In the genomic region with DNA sequence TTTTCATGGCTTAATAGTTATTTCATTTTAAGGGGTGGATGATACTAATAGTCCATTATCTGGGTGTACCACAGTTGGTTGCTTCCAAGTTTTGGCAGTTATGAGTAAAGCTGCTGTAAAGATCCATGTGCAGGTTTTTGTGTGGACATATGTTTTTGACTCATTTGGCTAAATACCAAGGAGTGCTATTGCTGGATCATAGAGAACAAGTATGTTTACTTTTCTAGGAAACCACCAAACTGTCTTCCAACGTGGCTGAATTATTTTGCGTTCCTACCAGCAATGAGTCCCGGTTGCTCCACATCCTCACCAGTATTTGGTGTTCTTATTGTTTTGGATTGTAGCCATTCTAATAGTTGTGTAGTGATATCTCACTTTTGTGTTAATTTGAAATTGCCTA, we compare ENCODE assay signal across 2 cellular contexts.
TF ChIP-seq lines count a peak whose summit lies in the region.

No MANE protein-coding gene starts in this region.

TF ChIP-seq in A549, 52 proteins besides CTCF, POLR2A, EP300 and RAD21 (continued from another document):
- TF ChIP-seq, protein P1, sequence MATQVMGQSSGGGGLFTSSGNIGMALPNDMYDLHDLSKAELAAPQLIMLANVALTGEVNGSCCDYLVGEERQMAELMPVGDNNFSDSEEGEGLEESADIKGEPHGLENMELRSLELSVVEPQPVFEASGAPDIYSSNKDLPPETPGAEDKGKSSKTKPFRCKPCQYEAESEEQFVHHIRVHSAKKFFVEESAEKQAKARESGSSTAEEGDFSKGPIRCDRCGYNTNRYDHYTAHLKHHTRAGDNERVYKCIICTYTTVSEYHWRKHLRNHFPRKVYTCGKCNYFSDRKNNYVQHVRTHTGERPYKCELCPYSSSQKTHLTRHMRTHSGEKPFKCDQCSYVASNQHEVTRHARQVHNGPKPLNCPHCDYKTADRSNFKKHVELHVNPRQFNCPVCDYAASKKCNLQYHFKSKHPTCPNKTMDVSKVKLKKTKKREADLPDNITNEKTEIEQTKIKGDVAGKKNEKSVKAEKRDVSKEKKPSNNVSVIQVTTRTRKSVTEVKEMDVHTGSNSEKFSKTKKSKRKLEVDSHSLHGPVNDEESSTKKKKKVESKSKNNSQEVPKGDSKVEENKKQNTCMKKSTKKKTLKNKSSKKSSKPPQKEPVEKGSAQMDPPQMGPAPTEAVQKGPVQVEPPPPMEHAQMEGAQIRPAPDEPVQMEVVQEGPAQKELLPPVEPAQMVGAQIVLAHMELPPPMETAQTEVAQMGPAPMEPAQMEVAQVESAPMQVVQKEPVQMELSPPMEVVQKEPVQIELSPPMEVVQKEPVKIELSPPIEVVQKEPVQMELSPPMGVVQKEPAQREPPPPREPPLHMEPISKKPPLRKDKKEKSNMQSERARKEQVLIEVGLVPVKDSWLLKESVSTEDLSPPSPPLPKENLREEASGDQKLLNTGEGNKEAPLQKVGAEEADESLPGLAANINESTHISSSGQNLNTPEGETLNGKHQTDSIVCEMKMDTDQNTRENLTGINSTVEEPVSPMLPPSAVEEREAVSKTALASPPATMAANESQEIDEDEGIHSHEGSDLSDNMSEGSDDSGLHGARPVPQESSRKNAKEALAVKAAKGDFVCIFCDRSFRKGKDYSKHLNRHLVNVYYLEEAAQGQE (IDR thresholded peaks at IDR 0.05) = no peak
TF ChIP-seq in A549: peak in this region for 0.

TF ChIP-seq in HepG2, 621 proteins besides CTCF, POLR2A, EP300 and RAD21 (continued from another document):
- TF ChIP-seq, protein P2, sequence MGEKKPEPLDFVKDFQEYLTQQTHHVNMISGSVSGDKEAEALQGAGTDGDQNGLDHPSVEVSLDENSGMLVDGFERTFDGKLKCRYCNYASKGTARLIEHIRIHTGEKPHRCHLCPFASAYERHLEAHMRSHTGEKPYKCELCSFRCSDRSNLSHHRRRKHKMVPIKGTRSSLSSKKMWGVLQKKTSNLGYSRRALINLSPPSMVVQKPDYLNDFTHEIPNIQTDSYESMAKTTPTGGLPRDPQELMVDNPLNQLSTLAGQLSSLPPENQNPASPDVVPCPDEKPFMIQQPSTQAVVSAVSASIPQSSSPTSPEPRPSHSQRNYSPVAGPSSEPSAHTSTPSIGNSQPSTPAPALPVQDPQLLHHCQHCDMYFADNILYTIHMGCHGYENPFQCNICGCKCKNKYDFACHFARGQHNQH (CRISPR knock-in tag; IDR thresholded peaks at IDR 0.05) = no peak
- TF ChIP-seq YEATS2 (CRISPR knock-in tag; IDR thresholded peaks at IDR 0.05; ENCODE audit: borderline replicate concordance) = no peak
- no peak for TF ChIP-seq CBX5 (CRISPR knock-in tag; IDR thresholded peaks at IDR 0.05; ENCODE audit: borderline replicate concordance)
- no peak for TF ChIP-seq RBAK (CRISPR knock-in tag; IDR thresholded peaks at IDR 0.05)
- no peak for TF ChIP-seq TMF1 (CRISPR knock-in tag; IDR thresholded peaks at IDR 0.05; ENCODE audit: low read depth)
- TF ChIP-seq CBX2 (IDR thresholded peaks at IDR 0.05; ENCODE audit: low read depth, low read length) = no peak
- no peak for TF ChIP-seq CBX2 (CRISPR knock-in tag; IDR thresholded peaks at IDR 0.05; ENCODE audit: low read depth)
- TF ChIP-seq, protein P3, sequence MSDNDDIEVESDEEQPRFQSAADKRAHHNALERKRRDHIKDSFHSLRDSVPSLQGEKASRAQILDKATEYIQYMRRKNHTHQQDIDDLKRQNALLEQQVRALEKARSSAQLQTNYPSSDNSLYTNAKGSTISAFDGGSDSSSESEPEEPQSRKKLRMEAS (IDR thresholded peaks at IDR 0.05) = no peak
